In the genomic region with DNA sequence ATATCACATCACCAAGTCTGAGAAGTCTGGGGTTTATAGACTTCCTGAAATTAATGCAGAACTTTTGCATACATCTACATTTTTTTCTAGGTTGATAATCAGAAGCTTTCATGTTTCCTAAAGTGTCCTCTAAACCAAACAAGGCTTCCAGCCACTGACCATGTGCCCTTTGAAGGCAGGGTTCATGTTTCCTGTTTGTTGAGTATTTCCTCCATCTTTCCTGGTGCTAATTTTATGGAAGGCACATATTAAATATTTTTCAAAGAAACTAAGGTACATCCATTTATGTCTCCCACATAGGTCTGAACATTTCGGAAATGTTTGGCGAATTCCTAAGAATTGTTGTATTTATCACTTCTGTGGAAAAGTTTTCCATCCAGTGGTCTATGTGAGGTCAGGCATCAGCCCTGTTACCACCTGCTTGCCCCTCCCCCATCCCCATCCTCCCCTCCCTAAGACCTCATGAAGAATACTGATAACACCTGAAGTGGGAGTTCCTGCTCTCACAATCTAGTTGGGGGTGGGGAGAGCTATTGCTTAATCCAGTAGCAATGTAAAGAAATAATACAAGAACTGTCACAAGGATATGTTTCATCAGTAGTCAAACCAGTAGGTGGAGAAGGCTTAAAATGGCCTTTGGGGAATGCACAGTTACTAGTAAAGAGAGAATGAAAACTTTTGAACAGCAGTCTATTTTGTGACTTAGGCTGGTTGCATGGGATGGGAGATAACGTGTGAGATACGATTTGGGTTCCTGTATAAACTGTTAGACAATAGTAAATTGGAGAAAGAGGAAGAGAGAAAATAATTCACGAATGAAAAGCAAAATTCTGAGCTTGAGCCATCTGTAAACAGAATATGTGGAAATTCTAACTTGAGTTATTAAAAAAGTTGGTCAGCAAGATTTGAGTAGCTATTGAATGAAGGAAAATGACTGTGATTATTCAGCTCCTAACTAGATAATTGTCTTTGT, we compare ENCODE assay signal across 18 cellular contexts. TPM values are rescaled to one million over a fixed set of nuclear protein-coding genes. Genes with fewer than 3 reads are reported as not detected.
DNase-seq lines count a peak whose midpoint lies in the region; ATAC-seq, FAIRE-seq and TF ChIP-seq lines count a peak whose summit lies in the region.
"Had no signal": no experiment of that assay in that cellular context is flagged by ENCODE, and none has a peak within 500 bp of the region (broad histone marks: within the 10 kb centered on the region; RNA-seq: fewer than 3 reads in every experiment).

No MANE protein-coding gene starts in this region.

- H3K4me1 Mint-ChIP-seq in dendritic cell treated with granulocyte-macrophage colony-stimulating factor and Interleukin-4, amounts not matched to agents 40 ng/mL and 50 ng/mL, for 4 days (ENCODE audit: low read depth), result peaks cover 63% of the 10 kb centered on the region
- H3K4me1 Mint-ChIP-seq in activated CD4-positive, alpha-beta memory T cell treated with anti-CD3 and anti-CD28 coated beads for 36 hours (ENCODE audit: low read depth), result peaks cover 27% of the 10 kb centered on the region

- H2AFZ ChIP-seq in OCI-LY7 (ENCODE audit: low read length), result no peak overlapping the region
- no peak overlapping the region for H2AFZ ChIP-seq in GM23248

- H3K36me3 ChIP-seq in OCI-LY7 (ENCODE audit: insufficient read depth, low read length) (no peaks in the 10 kb centered on the region), GM23248 (ENCODE audit: low read depth) (no peaks in the 10 kb centered on the region)
- H3K36me3 ChIP-seq: esophagus muscularis mucosa had no signal

- no peak overlapping the region for H3K4me3 ChIP-seq in A549
- H3K4me3 ChIP-seq in OCI-LY7 (ENCODE audit: low read depth, low read length, poor library complexity, severe bottlenecking), result no peak overlapping the region
- no peak overlapping the region for H3K4me3 ChIP-seq in GM23248
- H3K4me3 ChIP-seq: esophagus muscularis mucosa had no signal

- H4K20me1 ChIP-seq in OCI-LY7 (ENCODE audit: insufficient read depth, low read length) (peaks cover 22% of the 10 kb centered on the region), GM23248 (ENCODE audit: insufficient read depth) (no peaks in the 10 kb centered on the region)

- H3K79me2 ChIP-seq in OCI-LY7 (ENCODE audit: insufficient read depth, low read depth, low read length), result peaks cover 93% of the 10 kb centered on the region
- H3K79me2 ChIP-seq in GM23248 (ENCODE audit: insufficient read depth), result no peaks in the 10 kb centered on the region

- H3K4me2 ChIP-seq in A549 (peak overlapping the region; percentile 32; the same call in 1 of the 3 replicates), OCI-LY7 (ENCODE audit: low read length) (peak overlapping the region; percentile 37), GM23248 (ENCODE audit: unreplicated experiment) (no peak overlapping the region)

- no peak overlapping the region for H3K27ac ChIP-seq in A549
- H3K27ac ChIP-seq in OCI-LY7 (ENCODE audit: low read depth, low read length, poor library complexity, severe bottlenecking), result no peak overlapping the region
- H3K27ac ChIP-seq in GM23248, result no peak overlapping the region
- H3K27ac ChIP-seq: esophagus muscularis mucosa had no signal

- ATAC-seq in A549, result no peak
- no peak for ATAC-seq in GM19351 (IDR thresholded peaks at IDR 0.05; ENCODE audit: unreplicated experiment)
- ATAC-seq in activated naive CD4-positive, alpha-beta T cell treated with anti-CD3 and anti-CD28 coated beads, Interleukin-2, amount 50 U/mL, for 72 hours, result no peak
- ATAC-seq: activated CD4-positive, CD25-positive, alpha-beta regulatory T cell treated with anti-CD3 and anti-CD28 coated beads, Interleukin-2, amount 50 U/mL, for 24 hours had no signal

- no peak overlapping the region for H3K4me3 Mint-ChIP-seq in dendritic cell treated with granulocyte-macrophage colony-stimulating factor and Interleukin-4, amounts not matched to agents 40 ng/mL and 50 ng/mL, for 4 days
- no peak overlapping the region for H3K4me3 Mint-ChIP-seq in activated CD4-positive, alpha-beta memory T cell treated with anti-CD3 and anti-CD28 coated beads for 36 hours
- H3K4me3 Mint-ChIP-seq: stimulated activated naive CD8-positive, alpha-beta T cell treated with anti-CD3 and anti-CD28 coated beads, Interleukin-15, Interleukin-2, amounts not matched to agents 100 ng/mL and 50 ng/mL, for 24 hours had no signal

- no peaks in the 10 kb centered on the region for H3K9me3 Mint-ChIP-seq in dendritic cell treated with granulocyte-macrophage colony-stimulating factor and Interleukin-4, amounts not matched to agents 40 ng/mL and 50 ng/mL, for 4 days
- H3K9me3 Mint-ChIP-seq in activated naive CD4-positive, alpha-beta T cell treated with anti-CD3 and anti-CD28 coated beads, Interleukin-2, amount 50 U/mL, for 72 hours, result no peaks in the 10 kb centered on the region
- H3K9me3 Mint-ChIP-seq in activated CD4-positive, alpha-beta memory T cell treated with anti-CD3 and anti-CD28 coated beads for 36 hours, result no peaks in the 10 kb centered on the region
- H3K9me3 Mint-ChIP-seq: stimulated activated naive CD8-positive, alpha-beta T cell treated with anti-CD3 and anti-CD28 coated beads, Interleukin-15, Interleukin-2, amounts not matched to agents 100 ng/mL and 50 ng/mL, for 24 hours had no signal

- H3K4me1 ChIP-seq in A549 (peaks cover 73% of the 10 kb centered on the region), OCI-LY7 (ENCODE audit: insufficient read depth, low read length, poor library complexity, severe bottlenecking) (peaks cover 56% of the 10 kb centered on the region), GM23248 (ENCODE audit: insufficient read depth) (0 out of 2 replicates have a peak, but pooled peaks cover 8% of the 10 kb centered on the region)

- H3K36me3 Mint-ChIP-seq in dendritic cell treated with granulocyte-macrophage colony-stimulating factor and Interleukin-4, amounts not matched to agents 40 ng/mL and 50 ng/mL, for 4 days (ENCODE audit: low read depth), result no peaks in the 10 kb centered on the region
- H3K36me3 Mint-ChIP-seq in activated naive CD4-positive, alpha-beta T cell treated with anti-CD3 and anti-CD28 coated beads, Interleukin-2, amount 50 U/mL, for 72 hours, result peaks cover 0 to 6% of the 10 kb centered on the region in 2 donors
- H3K36me3 Mint-ChIP-seq in activated CD4-positive, alpha-beta memory T cell treated with anti-CD3 and anti-CD28 coated beads for 36 hours, result no peaks in the 10 kb centered on the region

- CTCF ChIA-PET in A549 (lab: Yijun Ruan, JAX), result interaction anchor here (0.5 to 3.1 kb wide), 5 partner anchors 83 to 161 kb away, joined by 3 to 10 read pairs (median 3); no protein-coding TSS in a partner anchor
- CTCF ChIA-PET in OCI-LY7 (lab: Charles Lee; ENCODE audit: unreplicated experiment), result interaction anchor here (1.0 kb wide), 1 partner anchor 196 kb away, joined by 7 read pairs; the partner anchor contains the start of gene SAP30
- CTCF ChIA-PET in activated CD4-positive, alpha-beta memory T cell treated with anti-CD3 and anti-CD28 coated beads for 36 hours (lab: Charles Lee), result interaction anchor here (1.3 to 2.1 kb wide), 2 partner anchors 127 to 163 kb away, joined by 4 to 6 read pairs; no protein-coding TSS in a partner anchor

- no peak for TF ChIP-seq POLR2A in A549 (IDR thresholded peaks at IDR 0.05; ENCODE audit: low read length)

- H3F3A ChIP-seq in GM23248 (ENCODE audit: insufficient read depth), result no peaks in the 10 kb centered on the region

- POLR2A ChIA-PET in A549 (lab: Yijun Ruan, JAX), result no interaction called here
- POLR2A ChIA-PET in OCI-LY7 (lab: Charles Lee), result interaction anchor here (0.6 to 2.9 kb wide), 12 partner anchors 8 to 189 kb away, joined by 3 to 14 read pairs (median 4); no protein-coding TSS in a partner anchor
- POLR2A ChIA-PET in activated CD4-positive, alpha-beta memory T cell treated with anti-CD3 and anti-CD28 coated beads for 36 hours (lab: Charles Lee), result no interaction called here

- H3K9ac ChIP-seq in GM23248, result no peak overlapping the region

- DNase-seq in A549 (ENCODE audit: low read depth in 1 of 2, low spot score in 1 of 2) (no peak), HuH-7 (ENCODE audit: low spot score) (peak; percentile 36), OCI-LY7 (ENCODE audit: low spot score) (peak; percentile 26), GM23248 (no peak)
- no peak for DNase-seq in activated naive CD4-positive, alpha-beta T cell treated with anti-CD3 and anti-CD28 coated beads, Interleukin-2, amount 50 U/mL, for 72 hours (ENCODE audit: low spot score in 2 of 2)
- no peak for DNase-seq in activated CD4-positive, alpha-beta memory T cell treated with anti-CD3 and anti-CD28 coated beads for 36 hours
- DNase-seq: CD8-positive, alpha-beta memory T cell; dermis blood vessel endothelial cell; NCI-H524 treated with DMSO at 0.1 percent for 48 hours; retina; T-helper 1 cell had no signal

- H3K9me2 ChIP-seq in OCI-LY7 (ENCODE audit: insufficient read depth, low read length) (no peaks in the 10 kb centered on the region), GM23248 (ENCODE audit: insufficient read depth) (no peaks in the 10 kb centered on the region)

- peak overlapping the region; percentile 43 for H3K27ac Mint-ChIP-seq in dendritic cell treated with granulocyte-macrophage colony-stimulating factor and Interleukin-4, amounts not matched to agents 40 ng/mL and 50 ng/mL, for 4 days
- no peak overlapping the region for H3K27ac Mint-ChIP-seq in activated naive CD4-positive, alpha-beta T cell treated with anti-CD3 and anti-CD28 coated beads, Interleukin-2, amount 50 U/mL, for 72 hours
- no peak overlapping the region for H3K27ac Mint-ChIP-seq in activated CD4-positive, alpha-beta memory T cell treated with anti-CD3 and anti-CD28 coated beads for 36 hours
- H3K27ac Mint-ChIP-seq: CD8-positive, alpha-beta memory T cell; stimulated activated naive CD8-positive, alpha-beta T cell treated with anti-CD3 and anti-CD28 coated beads, Interleukin-15, Interleukin-2, amounts not matched to agents 100 ng/mL and 50 ng/mL, for 24 hours had no signal

- FAIRE-seq in A549 (lab: Jason Lieb, UNC), result no peak
- FAIRE-seq: A204.1, keratinocyte had no signal

- BruUV-seq in OCI-LY7 (replicated peaks; lab: Mats Ljungman, UMichigan), result no TSS peak

- no peaks in the 10 kb centered on the region for H3K27me3 ChIP-seq in GM23248 (replicated peaks; ENCODE audit: insufficient read depth)
- H3K27me3 ChIP-seq: esophagus muscularis mucosa had no signal

- no peak for TF ChIP-seq EP300 in A549 (IDR thresholded peaks at IDR 0.05)

- in situ Hi-C loops in GM23248 (cut with MboI), result no loop called here

- 88% methylated on average over 5 of the region's 5 CpGs for WGBS in A549 (ENCODE audit: missing lambda C conversion rate)
- WGBS in GM23248 (ENCODE audit: low coverage in 1 of 2, low lambda C conversion rate in 2 of 2, missing lambda C conversion rate in 2 of 2), 2 experiments, result 88 to 91% methylated on average over 5 of the region's 5 CpGs

- no peak for TF ChIP-seq CTCF in A549 (IDR thresholded peaks at IDR 0.05)
- TF ChIP-seq CTCF in OCI-LY7 (conservative IDR thresholded peaks at IDR 0.05; ENCODE audit: low read length), result no peak

- TF ChIP-seq RAD21 in A549 (conservative IDR thresholded peaks at IDR 0.05 in 1 of 2, IDR thresholded peaks at IDR 0.05 in 1 of 2), result no peak

- H3K9me3 ChIP-seq in A549 (no peaks in the 10 kb centered on the region), OCI-LY7 (ENCODE audit: low read length) (no peaks in the 10 kb centered on the region), GM23248 (ENCODE audit: low read depth) (no peaks in the 10 kb centered on the region)
- H3K9me3 ChIP-seq: esophagus muscularis mucosa had no signal

- no peaks in the 10 kb centered on the region for H3K27me3 Mint-ChIP-seq in dendritic cell treated with granulocyte-macrophage colony-stimulating factor and Interleukin-4, amounts not matched to agents 40 ng/mL and 50 ng/mL, for 4 days
- H3K27me3 Mint-ChIP-seq in activated CD4-positive, alpha-beta memory T cell treated with anti-CD3 and anti-CD28 coated beads for 36 hours, result no peaks in the 10 kb centered on the region
- H3K27me3 Mint-ChIP-seq: CD8-positive, alpha-beta memory T cell; stimulated activated naive CD8-positive, alpha-beta T cell treated with anti-CD3 and anti-CD28 coated beads, Interleukin-15, Interleukin-2, amounts not matched to agents 100 ng/mL and 50 ng/mL, for 24 hours had no signal

- intact Hi-C loops in OCI-LY7 (cut with micrococcal nuclease; ENCODE audit: unreplicated experiment), result no loop called here
- intact Hi-C loops in dendritic cell treated with granulocyte-macrophage colony-stimulating factor and Interleukin-4, amounts not matched to agents 40 ng/mL and 50 ng/mL, for 4 days (cut with micrococcal nuclease), result loop anchor here (5.0 kb wide), 1 partner anchor 147 kb away; no protein-coding TSS in a partner anchor
- intact Hi-C loops in activated CD4-positive, alpha-beta memory T cell treated with anti-CD3 and anti-CD28 coated beads for 36 hours (cut with micrococcal nuclease), result no loop called here

RNA-seq across cellular contexts. Expression of gene GALNT7, which starts 5.9 kb away (rescaled TPM):
- 57.1 and 63.6 TPM in 2 replicates for polyA plus RNA-seq in A549 (2011; rRNA removed)
- polyA plus RNA-seq in A549 (2012; cell fraction: cytosol; rRNA removed), result 8.1 and 8.2 TPM in 2 replicates
- polyA plus RNA-seq in A549 (2012; cell fraction: nucleus; rRNA removed), result 7.7 and 9.7 TPM in 2 replicates
- 28.2 to 30.9 TPM (median 28.8 TPM) in 3 replicates for polyA plus RNA-seq in A549 (2017; fragmentation: RNase III; extraction: RNeasy Plus Mini Kit Qiagen cat#74134 plus additional on column Dnase treatment)
- polyA minus RNA-seq in A549 (2011; rRNA and poly(A)+ RNA removed), result 35.5 and 37.1 TPM in 2 replicates
- 20.3 and 24.8 TPM in 2 replicates for total RNA-seq in OCI-LY7 (2014; rRNA removed; shearing (Covaris generic))
- total RNA-seq in OCI-LY7 (2022), result 33.4 and 34.4 TPM in 2 replicates
- 10 to 100 TPM in 1 of 2 donors, 1 to 10 TPM in 1; 8.8 to 10.2 TPM for total RNA-seq in activated naive CD4-positive, alpha-beta T cell treated with anti-CD3 and anti-CD28 coated beads, Interleukin-2, amount 50 U/mL, for 72 hours
- 8.0 and 13.1 TPM in 2 replicates for total RNA-seq in GM23248 (2014; rRNA removed; shearing (Covaris generic))
- polyA plus RNA-seq in GM23248 (2016; fragmentation: Nextera tagmentation; extraction: Ambion mirVana), result 5.8 and 7.0 TPM in 2 replicates
- 10 to 100 TPM; 14.4 to 16.0 TPM for total RNA-seq in activated CD4-positive, alpha-beta memory T cell treated with anti-CD3 and anti-CD28 coated beads for 36 hours

Comparison
In these comparisons a context has a peak if more than half of its experiments do, and no peak if none do; other contexts are left out.
1. DNase-seq: peak in HuH-7 (single experiment) and OCI-LY7 (single experiment); none in A549 (0 of 2), activated naive CD4-positive, alpha-beta T cell treated with anti-CD3 and anti-CD28 coated beads, Interleukin-2, amount 50 U/mL, for 72 hours (0 of 2), GM23248 (single experiment) and activated CD4-positive, alpha-beta memory T cell treated with anti-CD3 and anti-CD28 coated beads for 36 hours (single experiment).